13 cellular contexts compared by ENCODE assay signal in genomic region chr11:114131366-114131963, GRCh38.
A peak's percentile ranks its signal among the peaks of the same experiment; 100 is the strongest.
DNase-seq lines count a peak whose midpoint lies in the region; ATAC-seq and TF ChIP-seq lines count a peak whose summit lies in the region.
"Had no signal": no experiment of that assay in that cellular context is flagged by ENCODE, and none has a peak within 500 bp of the region (broad histone marks: within the 10 kb centered on the region; RNA-seq: fewer than 3 reads in every experiment).

No MANE protein-coding gene starts in this region.

- H3K27me3 ChIP-seq in skeletal muscle tissue (ENCODE audit: control insufficient read depth in 3 of 3, insufficient read depth in 3 of 3, low read length in 3 of 3) = no peaks in the 10 kb centered on the region
- no peaks in the 10 kb centered on the region for H3K27me3 ChIP-seq in Karpas-422 (ENCODE audit: low read length)
- no peaks in the 10 kb centered on the region for H3K27me3 ChIP-seq in upper lobe of left lung
- H3K27me3 ChIP-seq: SJSA1 had no signal

- H3K4me1 Mint-ChIP-seq in T-helper 1 cell treated with Interleukin-12 subunit alpha and Interleukin-12 subunit beta and Interleukin-4 antibody, amounts not matched to agents 30 μg/mL and 1 μg/mL, for 36 hours (ENCODE audit: low read depth) = peaks cover 14% of the 10 kb centered on the region

- TF ChIP-seq EP300 in upper lobe of left lung (IDR thresholded peaks at IDR 0.05) = no peak

- no peak overlapping the region for H3K4me3 ChIP-seq in skeletal muscle tissue (ENCODE audit: low read length in 3 of 3)
- no peak overlapping the region for H3K4me3 ChIP-seq in Karpas-422 (ENCODE audit: low read length)
- H3K4me3 ChIP-seq in upper lobe of left lung = no peak overlapping the region
- H3K4me3 ChIP-seq: SJSA1 had no signal

- H3K27me3 Mint-ChIP-seq in T-helper 1 cell treated with Interleukin-12 subunit alpha and Interleukin-12 subunit beta and Interleukin-4 antibody, amounts not matched to agents 30 μg/mL and 1 μg/mL, for 36 hours (ENCODE audit: low read depth) = peaks cover 21% of the 10 kb centered on the region

- no peaks in the 10 kb centered on the region for H3K9me2 ChIP-seq in Karpas-422 (replicated peaks; ENCODE audit: insufficient read depth, low read length)

- H3K27ac Mint-ChIP-seq in T-helper 1 cell treated with Interleukin-12 subunit alpha and Interleukin-12 subunit beta and Interleukin-4 antibody, amounts not matched to agents 30 μg/mL and 1 μg/mL, for 36 hours = peak overlapping the region; percentile 17

- intact Hi-C loops in head of caudate nucleus (cut with DNase I) = no loop called here

- no peaks in the 10 kb centered on the region for H3K9me3 Mint-ChIP-seq in T-helper 1 cell treated with Interleukin-12 subunit alpha and Interleukin-12 subunit beta and Interleukin-4 antibody, amounts not matched to agents 30 μg/mL and 1 μg/mL, for 36 hours

- H3K4me2 ChIP-seq in Karpas-422 (ENCODE audit: low read depth, low read length, poor library complexity, severe bottlenecking) = no peak overlapping the region

- ATAC-seq in activated CD4-positive, CD25-positive, alpha-beta regulatory T cell treated with anti-CD3 and anti-CD28 coated beads, Interleukin-2, amount 50 U/mL, for 24 hours = peak; percentile 85 to 87
- ATAC-seq in upper lobe of left lung (ENCODE audit: low FRiP score in 2 of 2) (no peak), HG02571 (IDR thresholded peaks at IDR 0.05; ENCODE audit: unreplicated experiment) (no peak)

- H3K36me3 ChIP-seq in skeletal muscle tissue (ENCODE audit: control insufficient read depth in 3 of 3, insufficient read depth in 3 of 3, low read length in 3 of 3) (peaks cover 2 to 5% (median 5%) of the 10 kb centered on the region in 3 donors), Karpas-422 (ENCODE audit: insufficient read depth, low read length) (no peaks in the 10 kb centered on the region), upper lobe of left lung (peaks cover 0 to 20% (median 12%) of the 10 kb centered on the region in 4 donors)
- H3K36me3 ChIP-seq: brain microvascular endothelial cell, SJSA1 had no signal

- H4K20me1 ChIP-seq in Karpas-422 (ENCODE audit: insufficient read depth, low read depth, low read length) = no peaks in the 10 kb centered on the region

- no peak overlapping the region for H2AFZ ChIP-seq in Karpas-422 (ENCODE audit: low read length)

- DNase-seq in activated CD4-positive, CD25-positive, alpha-beta regulatory T cell treated with anti-CD3 and anti-CD28 coated beads, Interleukin-2, amount 50 U/mL, for 72 hours = no peak
- DNase-seq in head of caudate nucleus (peak in 27 of 42 donors; percentile 28 to 80 (median 52)), Karpas-422 (no peak), upper lobe of left lung (no peak)
- DNase-seq: activated CD4-positive, alpha-beta T cell treated with anti-CD3 and anti-CD28 coated beads for 48 hours; brain microvascular endothelial cell; GDM1; retina had no signal

- H3K36me3 Mint-ChIP-seq in T-helper 1 cell treated with Interleukin-12 subunit alpha and Interleukin-12 subunit beta and Interleukin-4 antibody, amounts not matched to agents 30 μg/mL and 1 μg/mL, for 36 hours (ENCODE audit: low read depth) = no peaks in the 10 kb centered on the region

- no peak for TF ChIP-seq CTCF in upper lobe of left lung (IDR thresholded peaks at IDR 0.05)

- H3K9me3 ChIP-seq in skeletal muscle tissue (ENCODE audit: control insufficient read depth in 3 of 3, low read length in 3 of 3) (no peaks in the 10 kb centered on the region), Karpas-422 (ENCODE audit: low read length) (no peaks in the 10 kb centered on the region), upper lobe of left lung (no peaks in the 10 kb centered on the region)
- H3K9me3 ChIP-seq: SJSA1 had no signal

- H3K79me2 ChIP-seq in Karpas-422 (ENCODE audit: low read length) = no peaks in the 10 kb centered on the region

- no peak for TF ChIP-seq POLR2A in upper lobe of left lung (IDR thresholded peaks at IDR 0.05)

- H3K9ac ChIP-seq in skeletal muscle tissue (ENCODE audit: low read depth in 1 of 3, low read length in 3 of 3) (peak overlapping the region in 2 of 3 donors; percentile 41 to 68), Karpas-422 (ENCODE audit: low read length) (no peak overlapping the region)

- H3K4me3 Mint-ChIP-seq in T-helper 1 cell treated with Interleukin-12 subunit alpha and Interleukin-12 subunit beta and Interleukin-4 antibody, amounts not matched to agents 30 μg/mL and 1 μg/mL, for 36 hours = peak overlapping the region; percentile 3

- WGBS in upper lobe of left lung, 2 donors = 19 to 28% methylated on average over 9 of the region's 9 CpGs

- peak overlapping the region; percentile 84 for H3K27ac ChIP-seq in skeletal muscle tissue (ENCODE audit: low read depth, low read length)
- no peak overlapping the region for H3K27ac ChIP-seq in Karpas-422 (ENCODE audit: low read length)
- H3K27ac ChIP-seq in upper lobe of left lung = peak overlapping the region in 2 of 4 donors; percentile 44 to 87
- H3K27ac ChIP-seq: brain microvascular endothelial cell, SJSA1 had no signal

- H3K4me1 ChIP-seq in skeletal muscle tissue (ENCODE audit: control insufficient read depth in 3 of 3, insufficient read depth in 3 of 3, low read length in 3 of 3) (peaks cover 96 to 100% (median 99%) of the 10 kb centered on the region in 3 donors), Karpas-422 (ENCODE audit: low read length) (no peaks in the 10 kb centered on the region), upper lobe of left lung (peaks cover 97 to 100% (median 99%) of the 10 kb centered on the region in 4 donors)
- H3K4me1 ChIP-seq: SJSA1 had no signal

Comparison
In these comparisons a context has a peak if more than half of its experiments do, and no peak if none do; other contexts are left out.
1. ATAC-seq: peak in activated CD4-positive, CD25-positive, alpha-beta regulatory T cell treated with anti-CD3 and anti-CD28 coated beads, Interleukin-2, amount 50 U/mL, for 24 hours (2 of 2); none in upper lobe of left lung (0 of 2) and HG02571 (single experiment).
2. DNase-seq: peak in head of caudate nucleus (27 of 42); none in activated CD4-positive, CD25-positive, alpha-beta regulatory T cell treated with anti-CD3 and anti-CD28 coated beads, Interleukin-2, amount 50 U/mL, for 72 hours (single experiment), Karpas-422 (single experiment) and upper lobe of left lung (0 of 2).